7 cellular contexts compared by ENCODE assay signal in genomic region chr19:38676023-38676877, GRCh38. TPM values are rescaled to one million over a fixed set of nuclear protein-coding genes. Genes with fewer than 3 reads are reported as not detected.
DNase-seq lines count a peak whose midpoint lies in the region; ATAC-seq and TF ChIP-seq lines count a peak whose summit lies in the region.

No MANE protein-coding gene starts in this region.

- H2AFZ ChIP-seq in IMR-90 (replicated peaks; ENCODE audit: low read length, poor library complexity) (no peak overlapping the region), Karpas-422 (ENCODE audit: low read length) (no peak overlapping the region)

- BruUV-seq in IMR-90 (replicated peaks; lab: Mats Ljungman, UMichigan), result no TSS peak

- H2BK120ac ChIP-seq in IMR-90 (ENCODE audit: low read depth, low read length), result peak overlapping the region; percentile 74

- H3K27me3 ChIP-seq in IMR-90 (ENCODE audit: control insufficient read depth, insufficient read depth, low read length), result no peaks in the 10 kb centered on the region
- H3K27me3 ChIP-seq in adrenal gland, result no peaks in the 10 kb centered on the region
- H3K27me3 ChIP-seq in thoracic aorta (replicated peaks; ENCODE audit: insufficient read depth), result no peaks in the 10 kb centered on the region
- H3K27me3 ChIP-seq in Karpas-422 (ENCODE audit: low read length), result no peaks in the 10 kb centered on the region

- H4K5ac ChIP-seq in IMR-90 (ENCODE audit: low read depth, low read length), result peak overlapping the region; percentile 22

- POLR2A ChIA-PET in IMR-90 (lab: Charles Lee; ENCODE audit: unreplicated experiment), result no interaction called here

- H3K79me2 ChIP-seq in Karpas-422 (ENCODE audit: low read length), result peaks cover 91% of the 10 kb centered on the region

- peak overlapping the region; percentile 90 for H3K14ac ChIP-seq in IMR-90 (replicated peaks; ENCODE audit: low read depth, low read length)

- peak overlapping the region; percentile 68 for H2BK5ac ChIP-seq in IMR-90 (ENCODE audit: low read depth, low read length, poor library complexity, severe bottlenecking)

- peak overlapping the region; percentile 61; the same call in 1 of the 2 replicates for H3K18ac ChIP-seq in IMR-90 (ENCODE audit: low read depth, low read length)

- H3K4me3 ChIP-seq in IMR-90 (ENCODE audit: insufficient read depth, low read depth, low read length) (no peak overlapping the region), adrenal gland (no peak overlapping the region), thoracic aorta (peak overlapping the region; percentile 27), Karpas-422 (ENCODE audit: low read length) (no peak overlapping the region)

- no peaks in the 10 kb centered on the region for H3K9me2 ChIP-seq in Karpas-422 (replicated peaks; ENCODE audit: insufficient read depth, low read length)

- H2AK5ac ChIP-seq in IMR-90 (ENCODE audit: low read depth, low read length), result peak overlapping the region; percentile 89

- H3K79me1 ChIP-seq in IMR-90 (ENCODE audit: low read depth in 1 of 2, low read length in 2 of 2), result peaks cover 6 to 79% of the 10 kb centered on the region in 2 experiments; a peak in 3 of 4 replicates

- intact Hi-C loops in IMR-90 (cut with micrococcal nuclease), result no loop called here
- intact Hi-C loops in adrenal gland (cut with DNase I), result no loop called here

- 53% methylated on average over 2 of the region's 13 CpGs; no CpG with 5 or more reads in 1 of the 2 experiments for WGBS in IMR-90 (ENCODE audit: extremely low coverage in 2 of 2, insufficient read length in 1 of 2), 2 experiments
- WGBS in adrenal gland, 4 donors, result 55 to 58% (median 56%) methylated on average over 12 to 13 of the region's 13 CpGs

- peak overlapping the region; percentile 74 for H2AK9ac ChIP-seq in IMR-90 (replicated peaks; ENCODE audit: low read depth, low read length, poor library complexity)

- CTCF ChIA-PET in IMR-90 (lab: Yijun Ruan, JAX), result interaction anchor here (1.5 kb wide), 1 partner anchor 16 kb away, joined by 4 read pairs; no protein-coding TSS in a partner anchor

- dilution Hi-C loops in IMR-90 (cut with HindIII; ENCODE audit: low sequenced_read_pairs, unreplicated experiment), result no loop called here

- in situ Hi-C loops in IMR-90 (cut with MboI; ENCODE audit: low sequenced_read_pairs), result no loop called here

- no peak for TF ChIP-seq POLR2A in IMR-90 (IDR thresholded peaks at IDR 0.05; ENCODE audit: low read depth, low read length)
- no peak for TF ChIP-seq POLR2A in adrenal gland (IDR thresholded peaks at IDR 0.05)

- H3K23ac ChIP-seq in IMR-90 (ENCODE audit: low read depth, low read length), result peak overlapping the region; percentile 49

- peak overlapping the region; percentile 59; the same call in 1 of the 2 replicates for H2BK20ac ChIP-seq in IMR-90 (ENCODE audit: low read depth, low read length)

- H4K91ac ChIP-seq in IMR-90 (ENCODE audit: insufficient read depth, low read depth, low read length), result peak overlapping the region; percentile 69

- H3K4me2 ChIP-seq in IMR-90 (ENCODE audit: low read depth, low read length), result peak overlapping the region; percentile 48
- H3K4me2 ChIP-seq in Karpas-422 (ENCODE audit: low read depth, low read length, poor library complexity, severe bottlenecking), result no peak overlapping the region

- H3K36me3 ChIP-seq in IMR-90 (ENCODE audit: control insufficient read depth, insufficient read depth, low read length), result peaks cover 10% of the 10 kb centered on the region
- no peaks in the 10 kb centered on the region for H3K36me3 ChIP-seq in adrenal gland (replicated peaks in 1 of 2)
- peaks cover 4% of the 10 kb centered on the region for H3K36me3 ChIP-seq in thoracic aorta
- 0 out of 2 replicates have a peak, but pooled peaks cover under 1% of the 10 kb centered on the region for H3K36me3 ChIP-seq in Karpas-422 (ENCODE audit: insufficient read depth, low read length)

- TF ChIP-seq CTCF in IMR-90 (conservative IDR thresholded peaks at IDR 0.05; ENCODE audit: low read depth, low read length), result no peak
- no peak for TF ChIP-seq CTCF in adrenal gland (IDR thresholded peaks at IDR 0.05)
- no peak for TF ChIP-seq CTCF in thoracic aorta (IDR thresholded peaks at IDR 0.05)

- peak; percentile 17 for TF ChIP-seq RAD21 in IMR-90 (IDR thresholded peaks at IDR 0.05; ENCODE audit: low read length)

- peak; percentile 78 for DNase-seq in IMR-90
- no peak for DNase-seq in adrenal gland
- peak; percentile 74 for DNase-seq in iris pigment epithelial cell (ENCODE audit: low read depth)
- no peak for DNase-seq in thoracic aorta (ENCODE audit: low spot score)
- no peak for DNase-seq in mucosa of gallbladder (ENCODE audit: low spot score)
- no peak for DNase-seq in Karpas-422
- no peak for DNase-seq in SKM-1 treated with dmso at 0.1 percent for 144 hours (lab: John Stamatoyannopoulos, UW; ENCODE audit: unreplicated experiment)

- no peaks in the 10 kb centered on the region for H3K9me3 ChIP-seq in IMR-90 (ENCODE audit: control insufficient read depth, insufficient read depth, low read length)
- H3K9me3 ChIP-seq in adrenal gland (replicated peaks in 1 of 3), result no peaks in the 10 kb centered on the region
- H3K9me3 ChIP-seq in thoracic aorta, result no peaks in the 10 kb centered on the region
- no peaks in the 10 kb centered on the region for H3K9me3 ChIP-seq in Karpas-422 (ENCODE audit: low read length)

- H3K56ac ChIP-seq in IMR-90 (ENCODE audit: extremely low read depth, insufficient read depth, low read length), result no peak overlapping the region

- H4K20me1 ChIP-seq in IMR-90 (ENCODE audit: insufficient read depth, low read length) (peaks cover 84% of the 10 kb centered on the region), Karpas-422 (ENCODE audit: insufficient read depth, low read depth, low read length) (peaks cover 20% of the 10 kb centered on the region; the same call in 1 of the 2 replicates)

- H3K4me1 ChIP-seq in IMR-90 (ENCODE audit: control insufficient read depth, insufficient read depth, low read length) (peaks cover 53% of the 10 kb centered on the region), adrenal gland (replicated peaks in 1 of 2) (peaks cover 26 to 67% of the 10 kb centered on the region in 2 donors), thoracic aorta (ENCODE audit: control insufficient read depth in 1 of 2, low read depth in 2 of 2) (peaks cover 52 to 96% of the 10 kb centered on the region in 2 donors), Karpas-422 (ENCODE audit: low read length) (peaks cover 3% of the 10 kb centered on the region)

- peak overlapping the region; percentile 77 for H3K27ac ChIP-seq in IMR-90 (ENCODE audit: insufficient read depth, low read length)
- H3K27ac ChIP-seq in adrenal gland, result peak overlapping the region in 4 of 5 donors; percentile 80 to 91 (median 86)
- H3K27ac ChIP-seq in thoracic aorta, result peak overlapping the region; percentile 86 to 94
- no peak overlapping the region for H3K27ac ChIP-seq in Karpas-422 (ENCODE audit: low read length)

- H3K9me1 ChIP-seq in IMR-90 (ENCODE audit: insufficient read depth, low read length), result peaks cover 58% of the 10 kb centered on the region

- peak overlapping the region; percentile 81 for H3K4ac ChIP-seq in IMR-90 (ENCODE audit: low read depth, low read length)

- peak; percentile 75 for ATAC-seq in IMR-90 (ENCODE audit: low read depth)
- no peak for ATAC-seq in thoracic aorta (ENCODE audit: insufficient number of reproducible peaks, low FRiP score, low read depth)

- H3K9ac ChIP-seq in IMR-90 (ENCODE audit: low read depth, low read length) (peak overlapping the region; percentile 65), Karpas-422 (ENCODE audit: low read length) (no peak overlapping the region)

- H4K8ac ChIP-seq in IMR-90 (ENCODE audit: low read depth in 2 of 2, low read length in 2 of 2), result peak overlapping the region in 1 of 2 experiments; percentile 80; a peak in 1 of 4 replicates

- H2BK15ac ChIP-seq in IMR-90 (ENCODE audit: low read depth, low read length), result peak overlapping the region; percentile 18; the same call in 1 of the 3 replicates

TF ChIP-seq in IMR-90, 13 proteins besides CTCF, POLR2A, EP300 and RAD21:
- TF ChIP-seq CEBPB (IDR thresholded peaks at IDR 0.05; ENCODE audit: low read depth, low read length), result no peak
- peak; percentile 69; the same call in 1 of the 2 replicates for TF ChIP-seq MXI1 (IDR thresholded peaks at IDR 0.05; ENCODE audit: borderline replicate concordance, low read depth, low read length)
- TF ChIP-seq MAFK (IDR thresholded peaks at IDR 0.05; ENCODE audit: low read depth, low read length), result 0 out of 2 replicates have a peak, but pooled peaks have one; percentile 27
- TF ChIP-seq MAZ (IDR thresholded peaks at IDR 0.05; ENCODE audit: borderline replicate concordance, low read depth, low read length), result no peak
- TF ChIP-seq CHD1 (IDR thresholded peaks at IDR 0.05; ENCODE audit: low read depth, low read length), result no peak
- TF ChIP-seq BHLHE40 (IDR thresholded peaks at IDR 0.05; ENCODE audit: low read depth, low read length), result peak; percentile 70

RNA-seq across cellular contexts. Expression of gene ACTN4, which starts 28.8 kb away (rescaled TPM):
- 614 and 659 TPM in 2 replicates for total RNA-seq in IMR-90 (2012; rRNA removed)
- 497 and 541 TPM in 2 replicates for polyA plus RNA-seq in IMR-90 (2012; rRNA removed)
- polyA plus RNA-seq in IMR-90 (2012; cell fraction: cytosol; rRNA removed), result 291 and 549 TPM in 2 replicates
- 608 and 1,383 TPM in 2 replicates for polyA plus RNA-seq in IMR-90 (2012; cell fraction: nucleus; rRNA removed; ENCODE audit: low replicate concordance)
- total RNA-seq in adrenal gland, result 100 to 1,000 TPM; 430 to 773 (median 575) TPM
- polyA plus RNA-seq in adrenal gland, result 100 to 1,000 TPM; 148 to 586 (median 554) TPM
- 1,000 to 10,000 TPM in 1 of 2 donors, 100 to 1,000 TPM in 1; 668 to 1,387 TPM for total RNA-seq in thoracic aorta
- total RNA-seq in mucosa of gallbladder, result 628 TPM
- 54.6 and 106 TPM in 2 replicates for total RNA-seq in Karpas-422 (2014; rRNA removed; shearing (Covaris generic); ENCODE audit: low replicate concordance)

RNA-seq across cellular contexts. Expression of gene EIF3K, which starts 57.3 kb away (rescaled TPM):
- total RNA-seq in IMR-90 (2012; rRNA removed) (965 and 1,137 TPM in 2 replicates), adrenal gland (100 to 1,000 TPM; 196 to 537 (median 316) TPM), thoracic aorta (100 to 1,000 TPM; 237 to 302 TPM), mucosa of gallbladder (233 TPM)
- polyA plus RNA-seq in IMR-90 (2012; rRNA removed) (524 and 575 TPM in 2 replicates), adrenal gland (100 to 1,000 TPM; 177 to 292 (median 216) TPM)
- 561 and 960 TPM in 2 replicates for polyA plus RNA-seq in IMR-90 (2012; cell fraction: cytosol; rRNA removed)
- 263 and 486 TPM in 2 replicates for polyA plus RNA-seq in IMR-90 (2012; cell fraction: nucleus; rRNA removed; ENCODE audit: low replicate concordance)
- total RNA-seq in Karpas-422 (2014; rRNA removed; shearing (Covaris generic); ENCODE audit: low replicate concordance), result 474 and 745 TPM in 2 replicates

RNA-seq across cellular contexts. Expression of gene MAP4K1, which starts 58.5 kb away (rescaled TPM):
- total RNA-seq in IMR-90 (2012; rRNA removed), result not detected in 2 replicates
- 0.16 and 0.22 TPM in 2 replicates for polyA plus RNA-seq in IMR-90 (2012; rRNA removed)
- 0.04 and 0.38 TPM in 2 replicates for polyA plus RNA-seq in IMR-90 (2012; cell fraction: cytosol; rRNA removed)
- 1.5 and 1.7 TPM in 2 replicates for polyA plus RNA-seq in IMR-90 (2012; cell fraction: nucleus; rRNA removed; ENCODE audit: low replicate concordance)
- 1 to 10 TPM; 1.4 to 7.9 (median 4.1) TPM for total RNA-seq in adrenal gland
- 10 to 100 TPM in 1 of 3 donors, 1 to 10 TPM in 2; 1.2 to 12.5 (median 6.8) TPM for polyA plus RNA-seq in adrenal gland
- 10 to 100 TPM in 1 of 2 donors, 1 to 10 TPM in 1; 4.6 to 33.7 TPM for total RNA-seq in thoracic aorta
- 8.2 TPM for total RNA-seq in mucosa of gallbladder
- total RNA-seq in Karpas-422 (2014; rRNA removed; shearing (Covaris generic); ENCODE audit: low replicate concordance), result 262 and 352 TPM in 2 replicates

Comparison
In these comparisons a context has a peak if more than half of its experiments do, and no peak if none do; other contexts are left out.
1. DNase-seq: peak in IMR-90 (single experiment) and iris pigment epithelial cell (single experiment); none in adrenal gland (0 of 7), thoracic aorta (single experiment), mucosa of gallbladder (single experiment), Karpas-422 (single experiment) and SKM-1 treated with dmso at 0.1 percent for 144 hours (single experiment).